15 cellular contexts compared by ENCODE assay signal in genomic region chr16:2243781-2244180, GRCh38. TPM values are rescaled to one million over a fixed set of nuclear protein-coding genes. Genes with fewer than 3 reads are reported as not detected.
DNase-seq lines count a peak whose midpoint lies in the region; ATAC-seq, FAIRE-seq and TF ChIP-seq lines count a peak whose summit lies in the region.
"Had no signal": no experiment of that assay in that cellular context is flagged by ENCODE, and none has a peak within 500 bp of the region (broad histone marks: within the 10 kb centered on the region; RNA-seq: fewer than 3 reads in every experiment).

No MANE protein-coding gene starts in this region.

- peak; percentile 13 to 42 (median 17) for DNase-seq in right cardiac atrium
- no peak for DNase-seq in left ventricle myocardium superior
- peak; percentile 21 for DNase-seq in D341Med (ENCODE audit: low spot score)
- peak; percentile 71 for DNase-seq in kidney
- DNase-seq in Peyer's patch, result no peak
- DNase-seq: CD4-positive, alpha-beta memory T cell; COR-L47; DND-41; GDM1 had no signal

- intact Hi-C loops in right cardiac atrium (cut with DNase I), result no loop called here
- intact Hi-C loops in left ventricle myocardium superior (cut with micrococcal nuclease), result no loop called here
- intact Hi-C loops in kidney (cut with DNase I), result no loop called here

- H3K27me3 ChIP-seq in right cardiac atrium (ENCODE audit: control insufficient read depth, insufficient read depth), result no peaks in the 10 kb centered on the region
- H3K27me3 ChIP-seq in Peyer's patch, result no peaks in the 10 kb centered on the region

- no peak for FAIRE-seq in kidney (lab: Jason Lieb, UNC)
- FAIRE-seq: GM12892, GM19239 had no signal

- TF ChIP-seq CTCF in kidney (IDR thresholded peaks at IDR 0.05; ENCODE audit: borderline replicate concordance, extremely low read depth, insufficient read depth) (no peak), Peyer's patch (IDR thresholded peaks at IDR 0.05) (no peak)

- 96% methylated on average over 11 of the region's 11 CpGs for WGBS in right cardiac atrium

- H3K4me3 ChIP-seq in right cardiac atrium (ENCODE audit: low read length) (no peak overlapping the region), kidney (ENCODE audit: low read length in 2 of 2) (no peak overlapping the region), Peyer's patch (no peak overlapping the region)

- no peak overlapping the region for H3K9ac ChIP-seq in kidney (ENCODE audit: low read length in 2 of 2)

- TF ChIP-seq POLR2A in Raji (IDR thresholded peaks at IDR 0.05; ENCODE audit: insufficient read depth, low read depth, low read length) (0 out of 2 replicates have a peak, but pooled peaks have one; percentile 13), Peyer's patch (IDR thresholded peaks at IDR 0.05) (no peak)

- H3K9me3 ChIP-seq in right cardiac atrium (ENCODE audit: control insufficient read depth, low read length) (no peaks in the 10 kb centered on the region), kidney (ENCODE audit: control insufficient read depth in 1 of 2, low read length in 2 of 2) (no peaks in the 10 kb centered on the region), Peyer's patch (no peaks in the 10 kb centered on the region)

- H3K27ac ChIP-seq in right cardiac atrium (ENCODE audit: low read length) (no peak overlapping the region), kidney (ENCODE audit: low read depth in 2 of 2, low read length in 2 of 2) (no peak overlapping the region), Peyer's patch (no peak overlapping the region)
- H3K27ac ChIP-seq: C4-2B had no signal

- H3K36me3 ChIP-seq in kidney (ENCODE audit: control insufficient read depth in 1 of 2, insufficient read depth in 2 of 2, low read length in 2 of 2) (peaks cover 15 to 40% of the 10 kb centered on the region in 2 donors), Peyer's patch (peaks cover 0 to 72% (median 0%) of the 10 kb centered on the region in 3 donors)

- no peaks in the 10 kb centered on the region for H3K4me1 ChIP-seq in right cardiac atrium (ENCODE audit: control insufficient read depth, insufficient read depth, low read length)
- H3K4me1 ChIP-seq in kidney (ENCODE audit: control insufficient read depth in 1 of 2, insufficient read depth in 1 of 2, low read depth in 1 of 2, low read length in 2 of 2), result no peaks in the 10 kb centered on the region
- H3K4me1 ChIP-seq in Peyer's patch, result no peaks in the 10 kb centered on the region

- ATAC-seq in right cardiac atrium, result peak; percentile 4 to 7
- no peak for ATAC-seq in left ventricle myocardium superior
- ATAC-seq in HG02840 (IDR thresholded peaks at IDR 0.05; ENCODE audit: low FRiP score, unreplicated experiment), result no peak
- ATAC-seq in GM18517 (IDR thresholded peaks at IDR 0.05; ENCODE audit: unreplicated experiment), result no peak

RNA-seq across cellular contexts. Expression of gene DNASE1L2, which starts 7.5 kb away (rescaled TPM):
- total RNA-seq in right cardiac atrium (under 1 TPM; 0.17 to 0.43 (median 0.33) TPM), left ventricle myocardium superior (0.47 TPM), kidney (0.88 TPM), Peyer's patch (1 to 10 TPM in 3 of 4 donors, not detected in 1; 2.0 to 2.8 (median 2.5) TPM)
- polyA plus RNA-seq in right cardiac atrium (0.48 TPM), kidney (ENCODE audit: insufficient read depth, low read depth, low replicate concordance) (0.88 TPM)
- polyA plus RNA-seq: CD4-positive, alpha-beta memory T cell had no signal

RNA-seq across cellular contexts. Expression of gene ECI1, which starts 7.6 kb away (rescaled TPM):
- total RNA-seq in right cardiac atrium (100 to 1,000 TPM; 110 to 145 (median 121) TPM), left ventricle myocardium superior (225 TPM), kidney (98.1 TPM), Peyer's patch (100 to 1,000 TPM in 2 of 4 donors, 10 to 100 TPM in 2; 60.2 to 114 (median 95.6) TPM)
- polyA plus RNA-seq in right cardiac atrium (166 TPM), kidney (ENCODE audit: insufficient read depth, low read depth, low replicate concordance) (233 TPM)

RNA-seq across cellular contexts. Expression of gene E4F1, which starts 20.4 kb away (rescaled TPM):
- total RNA-seq in right cardiac atrium (10 to 100 TPM; 11.8 to 16.1 (median 14.2) TPM), left ventricle myocardium superior (14.2 TPM), kidney (26.0 TPM), Peyer's patch (100 to 1,000 TPM in 1 of 4 donors, 10 to 100 TPM in 3; 35.6 to 124 (median 76.2) TPM)
- polyA plus RNA-seq in right cardiac atrium (13.7 TPM), kidney (ENCODE audit: insufficient read depth, low read depth, low replicate concordance) (13.6 TPM)

RNA-seq across cellular contexts. Expression of gene RNPS1, which starts 24.1 kb away (rescaled TPM):
- total RNA-seq in right cardiac atrium, result 100 to 1,000 TPM; 103 to 114 (median 110) TPM
- polyA plus RNA-seq in right cardiac atrium, result 105 TPM
- total RNA-seq in left ventricle myocardium superior, result 113 TPM
- total RNA-seq in kidney, result 134 TPM
- polyA plus RNA-seq in kidney (ENCODE audit: insufficient read depth, low read depth, low replicate concordance), result 102 TPM
- total RNA-seq in Peyer's patch, result 100 to 1,000 TPM in 3 of 4 donors, 10 to 100 TPM in 1; 71.5 to 155 (median 122) TPM

RNA-seq across cellular contexts. Expression of gene PGP, which starts 29.1 kb away (rescaled TPM):
- total RNA-seq in right cardiac atrium, result 10 to 100 TPM; 20.2 to 24.8 (median 21.5) TPM
- polyA plus RNA-seq in right cardiac atrium, result 19.3 TPM
- 42.4 TPM for total RNA-seq in left ventricle myocardium superior
- total RNA-seq in kidney, result 13.5 TPM
- polyA plus RNA-seq in kidney (ENCODE audit: insufficient read depth, low read depth, low replicate concordance), result 21.2 TPM
- 10 to 100 TPM; 21.7 to 25.6 (median 23.1) TPM for total RNA-seq in Peyer's patch

Comparison
In these comparisons a context has a peak if more than half of its experiments do, and no peak if none do; other contexts are left out.
1. ATAC-seq: peak in right cardiac atrium (2 of 2); none in left ventricle myocardium superior (single experiment), HG02840 (single experiment) and GM18517 (single experiment).
2. DNase-seq: peak in right cardiac atrium (3 of 3), D341Med (single experiment) and kidney (single experiment); none in left ventricle myocardium superior (single experiment) and Peyer's patch (0 of 3).